11 cellular contexts compared by ENCODE assay signal in the genomic region with DNA sequence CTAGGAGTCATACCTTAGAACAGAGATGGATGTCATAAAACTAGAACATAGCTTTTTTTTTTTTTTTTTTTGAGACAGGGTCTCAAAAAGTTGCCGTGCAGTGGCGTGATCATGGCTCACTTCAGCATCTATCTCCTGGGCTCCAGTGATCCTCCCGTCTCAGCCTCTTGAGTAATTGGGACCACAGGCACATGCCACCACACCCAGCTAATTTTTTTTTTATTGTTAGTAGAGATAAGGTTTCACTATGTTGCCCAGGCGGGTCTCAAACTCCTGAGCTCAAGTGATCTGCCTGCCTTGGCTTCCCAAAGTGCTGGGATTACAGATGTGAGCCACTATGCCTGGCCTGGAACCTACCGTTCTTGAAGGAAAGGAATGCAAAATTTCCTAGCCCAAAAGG.
"Had no signal": no experiment of that assay in that cellular context is flagged by ENCODE, and none has a peak within 500 bp of the region (broad histone marks: within the 10 kb centered on the region; RNA-seq: fewer than 3 reads in every experiment).

No MANE protein-coding gene starts in this region.

- H3K9me3 Mint-ChIP-seq: activated naive CD4-positive, alpha-beta T cell treated with anti-CD3 and anti-CD28 coated beads, Interleukin-2, amount 50 U/mL, for 72 hours; immature natural killer cell; neural crest cell had no signal

- H3K27ac Mint-ChIP-seq: immature natural killer cell, progenitor cell of endocrine pancreas had no signal

- H3K27ac ChIP-seq: gastroesophageal sphincter, heart right ventricle, left ventricle myocardium inferior, tibial nerve had no signal

- H3K9me3 ChIP-seq: gastroesophageal sphincter, heart right ventricle, left ventricle myocardium inferior, tibial nerve had no signal

- DNase-seq: activated CD8-positive, alpha-beta memory T cell treated with anti-CD3 and anti-CD28 coated beads for 24 hours; activated CD8-positive, alpha-beta memory T cell treated with anti-CD3 and anti-CD28 coated beads, Interleukin-2, amount 50 U/mL, for 48 hours; left ventricle myocardium inferior had no signal

- H3K4me3 ChIP-seq: gastroesophageal sphincter, heart right ventricle, left ventricle myocardium inferior, tibial nerve had no signal

- H3K4me1 Mint-ChIP-seq: immature natural killer cell, neural crest cell had no signal

- H3K36me3 ChIP-seq: gastroesophageal sphincter, heart right ventricle, left ventricle myocardium inferior, tibial nerve had no signal

- H3K4me1 ChIP-seq: gastroesophageal sphincter, left ventricle myocardium inferior, tibial nerve had no signal

- H3K4me3 Mint-ChIP-seq: immature natural killer cell, neural crest cell had no signal

- ATAC-seq: esophagus mucosa, gastroesophageal sphincter had no signal

- H3K36me3 Mint-ChIP-seq: activated naive CD4-positive, alpha-beta T cell treated with anti-CD3 and anti-CD28 coated beads, Interleukin-2, amount 50 U/mL, for 72 hours; immature natural killer cell had no signal
